ENCODE assay signal across 10 cellular contexts in genomic region chr4:114040319-114041116, GRCh38.
DNase-seq lines count a peak whose midpoint lies in the region; ATAC-seq and TF ChIP-seq lines count a peak whose summit lies in the region.
"Had no signal": no experiment of that assay in that cellular context is flagged by ENCODE, and none has a peak within 500 bp of the region (broad histone marks: within the 10 kb centered on the region; RNA-seq: fewer than 3 reads in every experiment).

No MANE protein-coding gene starts in this region.

- no peak overlapping the region for H3K9ac ChIP-seq in DND-41 (ENCODE audit: low read depth, low read length)
- H3K9ac ChIP-seq: BLaER1 treated with 17β-estradiol and CSF1 and Interleukin-3, amounts not matched to agents 10 nM and 100 nM had no signal

- H2AFZ ChIP-seq in DND-41 (ENCODE audit: low read depth, low read length) = no peak overlapping the region

- no peaks in the 10 kb centered on the region for H3K27me3 ChIP-seq in DND-41 (ENCODE audit: insufficient read depth, low read length, poor library complexity)
- H3K27me3 ChIP-seq: BLaER1 treated with 17β-estradiol and CSF1 and Interleukin-3, amounts not matched to agents 10 nM and 100 nM had no signal

- peak; percentile 79 for ATAC-seq in DND-41 (ENCODE audit: insufficient read depth, low read depth)
- peak; percentile 92 for ATAC-seq in GM19452 (IDR thresholded peaks at IDR 0.05; ENCODE audit: unreplicated experiment)
- ATAC-seq in HG03066 (IDR thresholded peaks at IDR 0.05; ENCODE audit: low read depth, unreplicated experiment) = peak; percentile 93
- peak; percentile 72 for ATAC-seq in activated T-helper 17 cell treated with anti-CD3 and anti-CD28 coated beads, Interleukin-2, amount 50 U/mL, for 72 hours (replicated peaks)
- ATAC-seq: left colon had no signal

- H3K4me1 ChIP-seq in DND-41 (ENCODE audit: insufficient read depth, low read length) = no peaks in the 10 kb centered on the region
- H3K4me1 ChIP-seq: BLaER1 treated with 17β-estradiol and CSF1 and Interleukin-3, amounts not matched to agents 10 nM and 100 nM had no signal

- no peak overlapping the region for H3K27ac ChIP-seq in DND-41 (ENCODE audit: low read length)
- H3K27ac ChIP-seq: BLaER1 treated with 17β-estradiol and CSF1 and Interleukin-3, amounts not matched to agents 10 nM and 100 nM had no signal

- H3K79me2 ChIP-seq in DND-41 (ENCODE audit: insufficient read depth, low read length) = no peaks in the 10 kb centered on the region

- no peaks in the 10 kb centered on the region for H3K9me3 Mint-ChIP-seq in activated T-helper 17 cell treated with anti-CD3 and anti-CD28 coated beads, Interleukin-2, amount 50 U/mL, for 72 hours

- no peak overlapping the region for H3K4me2 ChIP-seq in DND-41 (ENCODE audit: insufficient read depth, low read length)
- H3K4me2 ChIP-seq: BLaER1 treated with 17β-estradiol and CSF1 and Interleukin-3, amounts not matched to agents 10 nM and 100 nM had no signal

- TF ChIP-seq CTCF in DND-41 (IDR thresholded peaks at IDR 0.05; ENCODE audit: borderline replicate concordance, extremely low read depth, low read length, poor library complexity, severe bottlenecking) (no peak), GM20000 (IDR thresholded peaks at IDR 0.05; ENCODE audit: extremely low read depth, missing control alignments) (no peak)

- H3K27me3 Mint-ChIP-seq in activated T-helper 17 cell treated with anti-CD3 and anti-CD28 coated beads, Interleukin-2, amount 50 U/mL, for 72 hours = no peaks in the 10 kb centered on the region

- no peak overlapping the region for H3K27ac Mint-ChIP-seq in activated T-helper 17 cell treated with anti-CD3 and anti-CD28 coated beads, Interleukin-2, amount 50 U/mL, for 72 hours

- H4K20me1 ChIP-seq in DND-41 (ENCODE audit: insufficient read depth, low read length) = no peaks in the 10 kb centered on the region
- H4K20me1 ChIP-seq: BLaER1 treated with 17β-estradiol and CSF1 and Interleukin-3, amounts not matched to agents 10 nM and 100 nM had no signal

- no peak overlapping the region for H3K4me3 Mint-ChIP-seq in activated T-helper 17 cell treated with anti-CD3 and anti-CD28 coated beads, Interleukin-2, amount 50 U/mL, for 72 hours

- H3K4me1 Mint-ChIP-seq in activated T-helper 17 cell treated with anti-CD3 and anti-CD28 coated beads, Interleukin-2, amount 50 U/mL, for 72 hours = peaks cover 13% of the 10 kb centered on the region

- H3K9me3 ChIP-seq in DND-41 (ENCODE audit: insufficient read depth, low read length, severe bottlenecking) = no peaks in the 10 kb centered on the region

- no peak overlapping the region for H3K4me3 ChIP-seq in DND-41 (ENCODE audit: low read depth in 1 of 2, low read length in 2 of 2)
- H3K4me3 ChIP-seq: BLaER1 treated with 17β-estradiol and CSF1 and Interleukin-3, amounts not matched to agents 10 nM and 100 nM had no signal

- H3K36me3 ChIP-seq in DND-41 (ENCODE audit: insufficient read depth, low read length) = no peaks in the 10 kb centered on the region
- H3K36me3 ChIP-seq: BLaER1 treated with 17β-estradiol and CSF1 and Interleukin-3, amounts not matched to agents 10 nM and 100 nM had no signal

- DNase-seq in DND-41 = peak; percentile 16
- no peak for DNase-seq in mucosa of gallbladder (ENCODE audit: low spot score)
- DNase-seq in GM20000 (ENCODE audit: low spot score) = no peak
- DNase-seq in NCI-H446 (lab: John Stamatoyannopoulos, UW) = no peak
- no peak for DNase-seq in activated T-cell treated with anti-CD3 and anti-CD28 coated beads for 4 hours
- DNase-seq: left colon had no signal

- no peaks in the 10 kb centered on the region for H3K36me3 Mint-ChIP-seq in activated T-helper 17 cell treated with anti-CD3 and anti-CD28 coated beads, Interleukin-2, amount 50 U/mL, for 72 hours (ENCODE audit: low read depth)
